ENCODE assay signal across 15 cellular contexts in the genomic region with DNA sequence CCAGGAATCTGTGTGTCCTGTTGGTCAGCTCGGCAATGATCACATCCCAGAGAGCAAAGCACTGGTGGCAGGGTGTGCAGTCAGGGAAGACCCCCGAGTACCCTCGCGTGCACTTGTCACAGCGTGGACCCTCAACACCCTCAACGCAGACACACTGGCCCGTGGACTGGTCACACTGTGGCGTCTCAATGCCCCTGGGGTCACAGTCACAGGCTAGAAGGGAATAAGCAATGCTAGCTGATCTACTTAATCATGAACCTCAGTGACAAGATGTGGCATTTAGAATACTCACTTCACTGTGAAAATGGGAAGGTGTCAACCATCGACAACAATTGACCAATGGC. TPM values are rescaled to one million over a fixed set of nuclear protein-coding genes. Genes with fewer than 3 reads are reported as not detected.
DNase-seq lines count a peak whose midpoint lies in the region; ATAC-seq and TF ChIP-seq lines count a peak whose summit lies in the region.
"Had no signal": no experiment of that assay in that cellular context is flagged by ENCODE, and none has a peak within 500 bp of the region (broad histone marks: within the 10 kb centered on the region; RNA-seq: fewer than 3 reads in every experiment).

No MANE protein-coding gene starts in this region.

- TF ChIP-seq POLR2A in suprapubic skin (IDR thresholded peaks at IDR 0.05), result no peak

- H3K4me1 ChIP-seq in Panc1 (ENCODE audit: control insufficient read depth, insufficient read depth, low read length) (peaks cover 27% of the 10 kb centered on the region), muscle layer of duodenum (ENCODE audit: control insufficient read depth in 1 of 2, insufficient read depth in 2 of 2, low read length in 2 of 2) (peaks cover 26 to 44% of the 10 kb centered on the region in 2 donors), suprapubic skin (peaks cover 34% of the 10 kb centered on the region)

- POLR2A ChIA-PET in Panc1 (lab: Charles Lee), result no interaction called here

- CTCF ChIA-PET in Panc1 (lab: Charles Lee), result no interaction called here

- H3K36me3 ChIP-seq in Panc1 (ENCODE audit: control insufficient read depth, insufficient read depth, low read length), result peaks cover 21% of the 10 kb centered on the region
- peaks cover 19 to 48% of the 10 kb centered on the region in 2 donors for H3K36me3 ChIP-seq in muscle layer of duodenum (ENCODE audit: control insufficient read depth in 1 of 2, insufficient read depth in 2 of 2, low read length in 2 of 2)
- H3K36me3 ChIP-seq in suprapubic skin, result peaks cover 27% of the 10 kb centered on the region

- in situ Hi-C loops in Panc1 (cut with HindIII; ENCODE audit: low pct_unique_long_range_greater_than_20kb, low sequenced_read_pairs), result no loop called here

- H3K27me3 ChIP-seq in Panc1 (ENCODE audit: control insufficient read depth, insufficient read depth, low read length) (no peaks in the 10 kb centered on the region), muscle layer of duodenum (ENCODE audit: low read depth, low read length) (no peaks in the 10 kb centered on the region), suprapubic skin (no peaks in the 10 kb centered on the region)

- intact Hi-C loops in Panc1 (cut with micrococcal nuclease; ENCODE audit: unreplicated experiment), result no loop called here

- H3K4me3 ChIP-seq in Panc1 (ENCODE audit: low read depth in 2 of 2, low read length in 2 of 2) (no peak overlapping the region), coronary artery (no peak overlapping the region), muscle layer of duodenum (ENCODE audit: low read depth in 1 of 2, low read length in 2 of 2) (peak overlapping the region in 1 of 2 donors; percentile 4), suprapubic skin (no peak overlapping the region)

- no peak for ATAC-seq in Panc1
- ATAC-seq: activated naive CD8-positive, alpha-beta T cell treated with anti-CD3 and anti-CD28 coated beads, Interleukin-2, amount 50 U/mL, for 24 hours; activated T-cell treated with anti-CD3 and anti-CD28 coated beads, Interleukin-2, amount 50 U/mL, for 4 hours had no signal

- TF ChIP-seq CTCF in Panc1 (IDR thresholded peaks at IDR 0.05), result no peak
- no peak for TF ChIP-seq CTCF in coronary artery (IDR thresholded peaks at IDR 0.05)
- TF ChIP-seq CTCF in suprapubic skin (IDR thresholded peaks at IDR 0.05), result no peak

- no peaks in the 10 kb centered on the region for H3K9me3 ChIP-seq in Panc1 (ENCODE audit: control insufficient read depth, insufficient read depth, low read depth, low read length)
- no peaks in the 10 kb centered on the region for H3K9me3 ChIP-seq in muscle layer of duodenum (ENCODE audit: control insufficient read depth in 1 of 2, low read length in 2 of 2)
- H3K9me3 ChIP-seq in suprapubic skin, result no peaks in the 10 kb centered on the region

- H3K27ac ChIP-seq in Panc1 (ENCODE audit: low read length), result peak overlapping the region; percentile 78
- H3K27ac ChIP-seq in coronary artery, result peak overlapping the region; percentile 6 to 90
- peak overlapping the region; percentile 93 for H3K27ac ChIP-seq in muscle layer of duodenum (ENCODE audit: low read length)
- H3K27ac ChIP-seq in suprapubic skin, result peak overlapping the region; percentile 67
- H3K27ac ChIP-seq: C4-2B, HL-60 had no signal

- TF ChIP-seq EP300 in suprapubic skin (IDR thresholded peaks at IDR 0.05), result no peak

- DNase-seq in Panc1 (ENCODE audit: low read depth, low spot score) (no peak), coronary artery (ENCODE audit: low spot score) (no peak), suprapubic skin (ENCODE audit: low spot score in 2 of 2) (no peak), LoVo (ENCODE audit: low spot score) (no peak), superior temporal gyrus (ENCODE audit: extremely low spot score) (no peak), AG08396 (ENCODE audit: low spot score) (no peak), Ammon's horn (ENCODE audit: low spot score) (no peak)
- DNase-seq: activated CD4-positive, CD25-positive, alpha-beta regulatory T cell treated with anti-CD3 and anti-CD28 coated beads, Interleukin-2, amount 50 U/mL, for 72 hours; activated naive CD8-positive, alpha-beta T cell treated with anti-CD3 and anti-CD28 coated beads, Interleukin-2, amount 50 U/mL, for 24 hours; activated T-cell treated with anti-CD3 and anti-CD28 coated beads, Interleukin-2, amount 50 U/mL, for 4 hours; NCI-H2107; T-helper 1 cell had no signal

- 95% methylated on average over 6 of the region's 9 CpGs for WGBS in suprapubic skin

- BruUV-seq in Panc1 (replicated peaks; lab: Mats Ljungman, UMichigan), result no TSS peak

RNA-seq across cellular contexts. Expression of a gene that starts 49.1 kb away (rescaled TPM):
- 88.8 TPM for total RNA-seq in Panc1 (2021; ENCODE audit: unreplicated experiment)
- polyA plus RNA-seq in Panc1 (2012; ENCODE audit: insufficient read length), result 61.6 TPM
- 10 to 100 TPM; 35.8 to 84.7 (median 67.9) TPM for total RNA-seq in suprapubic skin
